Comparison of ENCODE assay signal across 8 cellular contexts in genomic region chr17:16013943-16014407, GRCh38. TPM values are rescaled to one million over a fixed set of nuclear protein-coding genes. Genes with fewer than 3 reads are reported as not detected.
A peak's percentile ranks its signal among the peaks of the same experiment; 100 is the strongest.
DNase-seq lines count a peak whose midpoint lies in the region; ATAC-seq and TF ChIP-seq lines count a peak whose summit lies in the region.

No MANE protein-coding gene starts in this region.

- peak overlapping the region; percentile 20 to 91; a peak in 3 of 4 replicates for H3K27ac ChIP-seq in SK-N-SH (ENCODE audit: low read depth in 2 of 2, low read length in 1 of 2)
- H3K27ac ChIP-seq in gastroesophageal sphincter, result peak overlapping the region in 1 of 4 donors; percentile 27

- no peak overlapping the region for H3K27ac Mint-ChIP-seq in activated T-cell treated with anti-CD3 and anti-CD28 coated beads, Interleukin-2, amount 50 U/mL, for 24 hours

- H3K36me3 Mint-ChIP-seq in activated T-cell treated with anti-CD3 and anti-CD28 coated beads, Interleukin-2, amount 50 U/mL, for 24 hours (ENCODE audit: low read depth), result peaks cover 88% of the 10 kb centered on the region

- TF ChIP-seq CTCF in SK-N-SH (IDR thresholded peaks at IDR 0.05), result peak; percentile 67
- TF ChIP-seq CTCF in gastroesophageal sphincter (IDR thresholded peaks at IDR 0.05), result peak; percentile 21 to 60 (median 52)

- peaks cover 71% of the 10 kb centered on the region for H3K79me2 ChIP-seq in SK-N-SH (ENCODE audit: insufficient read depth)

- no peak for TF ChIP-seq RAD21 in SK-N-SH (IDR thresholded peaks at IDR 0.05; ENCODE audit: low read length)

- CTCF ChIA-PET in SK-N-SH (lab: Yijun Ruan, JAX), result interaction anchor here (0.5 to 3.7 kb wide), 9 partner anchors 9 to 69 kb away, joined by 3 to 18 read pairs (median 5); partner anchors contain the start of genes ADORA2B, TTC19 and ZSWIM7

- peak; percentile 66 for ATAC-seq in gastroesophageal sphincter

- H3K4me3 ChIP-seq in SK-N-SH (ENCODE audit: low read depth in 2 of 2, low read length in 1 of 2), result no peak overlapping the region
- H3K4me3 ChIP-seq in gastroesophageal sphincter, result no peak overlapping the region
- no peak overlapping the region for H3K4me3 ChIP-seq in skeletal muscle satellite cell (ENCODE audit: low read length)

- peak overlapping the region; percentile 10; the same call in 1 of the 2 replicates for H3K9ac ChIP-seq in SK-N-SH
- no peak overlapping the region for H3K9ac ChIP-seq in skeletal muscle satellite cell (ENCODE audit: low read depth, low read length)

- H3K4me1 Mint-ChIP-seq in activated T-cell treated with anti-CD3 and anti-CD28 coated beads, Interleukin-2, amount 50 U/mL, for 24 hours (ENCODE audit: low read depth), result peaks cover 21% of the 10 kb centered on the region

- H2AFZ ChIP-seq in SK-N-SH (ENCODE audit: low read depth), result no peak overlapping the region

- WGBS in SK-N-SH (ENCODE audit: low lambda C conversion rate), result 8% methylated on average over 3 of the region's 3 CpGs
- WGBS in gastroesophageal sphincter (ENCODE audit: low coverage in 1 of 2), 2 donors, result 23 to 33% methylated on average over 2 to 3 of the region's 3 CpGs

- POLR2A ChIA-PET in SK-N-SH (lab: Yijun Ruan, JAX), result no interaction called here

- peaks cover 3% of the 10 kb centered on the region; the same call in 1 of the 2 replicates for H4K20me1 ChIP-seq in SK-N-SH (ENCODE audit: insufficient read depth)

- H3K4me2 ChIP-seq in SK-N-SH (peak overlapping the region; percentile 48; the same call in 1 of the 2 replicates), skeletal muscle satellite cell (ENCODE audit: low read length) (peak overlapping the region; percentile 23)

- no peaks in the 10 kb centered on the region for H3K9me3 Mint-ChIP-seq in activated T-cell treated with anti-CD3 and anti-CD28 coated beads, Interleukin-2, amount 50 U/mL, for 24 hours

- DNase-seq in H4 (ENCODE audit: low spot score) (peak; percentile 49), SK-N-SH (peak; percentile 50), NOMO-1 treated with dmso at 0.1 percent for 144 hours (lab: John Stamatoyannopoulos, UW; ENCODE audit: unreplicated experiment) (no peak), NCI-H1092 (lab: John Stamatoyannopoulos, UW) (no peak), activated T-cell treated with anti-CD3 and anti-CD28 coated beads for 4 hours (no peak)
- DNase-seq in activated T-cell treated with anti-CD3 and anti-CD28 coated beads, Interleukin-2, amount 50 U/mL, for 24 hours, result no peak

- peaks cover 40 to 57% of the 10 kb centered on the region in 2 experiments for H3K36me3 ChIP-seq in SK-N-SH (replicated peaks in 1 of 2; ENCODE audit: control insufficient read depth in 1 of 2, insufficient read depth in 2 of 2, low read length in 1 of 2)
- H3K36me3 ChIP-seq in gastroesophageal sphincter, result peaks cover 0 to 43% of the 10 kb centered on the region in 2 donors
- peaks cover 38% of the 10 kb centered on the region for H3K36me3 ChIP-seq in skeletal muscle satellite cell (ENCODE audit: insufficient read depth, low read length)

- peaks cover 54% of the 10 kb centered on the region for H3F3A ChIP-seq in SK-N-SH (replicated peaks; ENCODE audit: insufficient read depth)

- H3K4me1 ChIP-seq in SK-N-SH (ENCODE audit: control insufficient read depth in 1 of 2, insufficient read depth in 2 of 2, low read depth in 1 of 2, low read length in 1 of 2), result peaks cover 0 to 20% of the 10 kb centered on the region in 2 experiments; a peak in 2 of 4 replicates
- H3K4me1 ChIP-seq in gastroesophageal sphincter, result peaks cover 0 to 24% (median 0%) of the 10 kb centered on the region in 3 donors
- H3K4me1 ChIP-seq in skeletal muscle satellite cell (ENCODE audit: control insufficient read depth, insufficient read depth, low read length), result peaks cover 22% of the 10 kb centered on the region

- H3K9me3 ChIP-seq in SK-N-SH, result no peaks in the 10 kb centered on the region
- H3K9me3 ChIP-seq in gastroesophageal sphincter, result no peaks in the 10 kb centered on the region
- H3K9me3 ChIP-seq in skeletal muscle satellite cell (replicated peaks; ENCODE audit: low read length), result no peaks in the 10 kb centered on the region

- TF ChIP-seq EP300 in SK-N-SH (IDR thresholded peaks at IDR 0.05; ENCODE audit: borderline replicate concordance in 1 of 2, low read depth in 1 of 2, low read length in 1 of 2), result no peak; a peak in 1 of 4 replicates
- TF ChIP-seq EP300 in gastroesophageal sphincter (IDR thresholded peaks at IDR 0.05), result no peak

- TF ChIP-seq POLR2A in gastroesophageal sphincter (IDR thresholded peaks at IDR 0.05), result no peak

- no peaks in the 10 kb centered on the region for H3K27me3 ChIP-seq in SK-N-SH (ENCODE audit: insufficient read depth)
- no peaks in the 10 kb centered on the region for H3K27me3 ChIP-seq in gastroesophageal sphincter
- no peaks in the 10 kb centered on the region for H3K27me3 ChIP-seq in skeletal muscle satellite cell (ENCODE audit: control insufficient read depth, insufficient read depth, low read length)

- no peaks in the 10 kb centered on the region for H3K27me3 Mint-ChIP-seq in activated T-cell treated with anti-CD3 and anti-CD28 coated beads, Interleukin-2, amount 50 U/mL, for 24 hours

- H3K9me2 ChIP-seq in SK-N-SH, result no peaks in the 10 kb centered on the region

- H3K4me3 Mint-ChIP-seq in activated T-cell treated with anti-CD3 and anti-CD28 coated beads, Interleukin-2, amount 50 U/mL, for 24 hours, result no peak overlapping the region

TF ChIP-seq in SK-N-SH, 30 proteins besides CTCF, POLR2A, EP300 and RAD21:
- TF ChIP-seq RCOR1 (IDR thresholded peaks at IDR 0.05; ENCODE audit: low read length) (no peak), FOSL2 (IDR thresholded peaks at IDR 0.05; ENCODE audit: borderline replicate concordance, low read depth) (peak; percentile 44; the same call in 1 of the 2 replicates), SMC3 (IDR thresholded peaks at IDR 0.05; ENCODE audit: low read depth, low read length) (peak; percentile 6; the same call in 1 of the 2 replicates), POLR2AphosphoS5 (IDR thresholded peaks at IDR 0.05; ENCODE audit: low read depth, low read length) (peak; percentile 38; the same call in 1 of the 2 replicates), JUND (IDR thresholded peaks at IDR 0.05) (peak; percentile 26; the same call in 1 of the 2 replicates)

RNA-seq across cellular contexts. Expression of gene TTC19, which starts 14.4 kb away (rescaled TPM):
- 20.1 and 25.9 TPM in 2 replicates for total RNA-seq in H4 (2014; rRNA removed; shearing (Covaris generic))
- polyA plus RNA-seq in SK-N-SH (2012; rRNA removed), result 6.6 and 6.9 TPM in 2 replicates
- polyA plus RNA-seq in SK-N-SH (2012; cell fraction: cytosol; rRNA removed), result 7.9 and 11.8 TPM in 2 replicates
- 17.3 and 34.3 TPM in 2 replicates for polyA plus RNA-seq in SK-N-SH (2012; cell fraction: nucleus; rRNA removed)
- total RNA-seq in gastroesophageal sphincter, result 10 to 100 TPM; 22.1 to 57.1 (median 40.0) TPM
- 23.3 and 28.8 TPM in 2 replicates for total RNA-seq in skeletal muscle satellite cell (2012; rRNA removed)

RNA-seq across cellular contexts. Expression of gene ZSWIM7, which starts 14.5 kb away (rescaled TPM):
- total RNA-seq in H4 (2014; rRNA removed; shearing (Covaris generic)), result 8.8 and 17.4 TPM in 2 replicates
- 48.8 and 63.3 TPM in 2 replicates for polyA plus RNA-seq in SK-N-SH (2012; rRNA removed)
- polyA plus RNA-seq in SK-N-SH (2012; cell fraction: cytosol; rRNA removed), result 48.1 and 49.2 TPM in 2 replicates
- polyA plus RNA-seq in SK-N-SH (2012; cell fraction: nucleus; rRNA removed), result 75.1 and 82.5 TPM in 2 replicates
- 10 to 100 TPM; 12.1 to 32.4 (median 13.6) TPM for total RNA-seq in gastroesophageal sphincter
- total RNA-seq in skeletal muscle satellite cell (2012; rRNA removed), result 7.0 and 9.9 TPM in 2 replicates

Comparison
In these comparisons a context has a peak if more than half of its experiments do, and no peak if none do; other contexts are left out.
1. DNase-seq: peak in H4 (single experiment) and SK-N-SH (single experiment); none in NOMO-1 treated with dmso at 0.1 percent for 144 hours (single experiment), NCI-H1092 (single experiment), activated T-cell treated with anti-CD3 and anti-CD28 coated beads for 4 hours (single experiment) and activated T-cell treated with anti-CD3 and anti-CD28 coated beads, Interleukin-2, amount 50 U/mL, for 24 hours (single experiment).